12 cellular contexts compared by ENCODE assay signal in genomic region chr1:25773441-25774125, GRCh38. TPM values are rescaled to one million over a fixed set of nuclear protein-coding genes. Genes with fewer than 3 reads are reported as not detected.
DNase-seq lines count a peak whose midpoint lies in the region; ATAC-seq, FAIRE-seq and TF ChIP-seq lines count a peak whose summit lies in the region.
"Had no signal": no experiment of that assay in that cellular context is flagged by ENCODE, and none has a peak within 500 bp of the region (broad histone marks: within the 10 kb centered on the region; RNA-seq: fewer than 3 reads in every experiment).

No MANE protein-coding gene starts in this region.

- H3K27ac ChIP-seq in CD4-positive, alpha-beta T cell (ENCODE audit: low read depth, low read length), result peak overlapping the region; percentile 94
- H3K27ac ChIP-seq in HCT116 (ENCODE audit: low read depth, low read length) (no peak overlapping the region), breast epithelium (no peak overlapping the region)

- ATAC-seq in CD4-positive, alpha-beta T cell (ENCODE audit: poor library complexity), result no peak
- no peak for ATAC-seq in HCT116
- no peak for ATAC-seq in GM18517 (IDR thresholded peaks at IDR 0.05; ENCODE audit: unreplicated experiment)

- FAIRE-seq in GM12892 (lab: Jason Lieb, UNC), result no peak
- FAIRE-seq: endothelial cell of umbilical vein had no signal

- BruUV-seq in HCT116 (replicated peaks; lab: Mats Ljungman, UMichigan), result no TSS peak

- H3K27ac Mint-ChIP-seq in CD4-positive, alpha-beta T cell, result peak overlapping the region; percentile 98
- no peak overlapping the region for H3K27ac Mint-ChIP-seq in activated T-cell treated with anti-CD3 and anti-CD28 coated beads, Interleukin-2, amount 50 U/mL, for 24 hours

- RAD21 ChIA-PET in HCT116 (lab: Charles Lee; ENCODE audit: low non-redundant PET in 1 of 2, low total read pairs in 2 of 2, uncharacterized antibody in 2 of 2, unreplicated experiment in 2 of 2), result no interaction called here

- no peaks in the 10 kb centered on the region for H3K27me3 Mint-ChIP-seq in CD4-positive, alpha-beta T cell
- H3K27me3 Mint-ChIP-seq in activated T-cell treated with anti-CD3 and anti-CD28 coated beads, Interleukin-2, amount 50 U/mL, for 24 hours, result no peaks in the 10 kb centered on the region

- H3K36me3 ChIP-seq in HCT116 (ENCODE audit: control insufficient read depth in 1 of 2, insufficient read depth in 2 of 2, low read length in 2 of 2) (no peaks in the 10 kb centered on the region), breast epithelium (no peaks in the 10 kb centered on the region)

- CTCF ChIA-PET in CD4-positive, alpha-beta T cell (lab: Charles Lee), result interaction anchor here (1.6 to 2.4 kb wide), 4 partner anchors 18 to 201 kb away, joined by 4 to 14 read pairs (median 8); no protein-coding TSS in a partner anchor
- CTCF ChIA-PET in HCT116 (lab: Charles Lee), result no interaction called here

- H3K4me3 ChIP-seq in HCT116 (replicated peaks in 1 of 2; ENCODE audit: low read depth in 1 of 2, low read length in 2 of 2) (no peak overlapping the region), breast epithelium (no peak overlapping the region)

- no peak overlapping the region for H2AFZ ChIP-seq in HCT116 (ENCODE audit: low read depth, low read length, poor library complexity, severe bottlenecking)

- peaks cover 90% of the 10 kb centered on the region for H3K4me1 Mint-ChIP-seq in CD4-positive, alpha-beta T cell (ENCODE audit: low read depth)
- H3K4me1 Mint-ChIP-seq in activated T-cell treated with anti-CD3 and anti-CD28 coated beads, Interleukin-2, amount 50 U/mL, for 24 hours (ENCODE audit: low read depth), result peaks cover 75% of the 10 kb centered on the region

- no peaks in the 10 kb centered on the region for H3K27me3 ChIP-seq in CD4-positive, alpha-beta T cell (ENCODE audit: control insufficient read depth, insufficient read depth, low read length)
- H3K27me3 ChIP-seq in HCT116 (ENCODE audit: insufficient read depth, low read length), result no peaks in the 10 kb centered on the region
- no peaks in the 10 kb centered on the region for H3K27me3 ChIP-seq in breast epithelium

- no peaks in the 10 kb centered on the region for H4K20me1 ChIP-seq in HCT116 (ENCODE audit: insufficient read depth)

- intact Hi-C loops in CD4-positive, alpha-beta T cell (cut with DNase I, micrococcal nuclease), result loop anchor here (2.0 to 5.0 kb wide), 4 partner anchors 19 to 151 kb away; no protein-coding TSS in a partner anchor
- intact Hi-C loops in HCT116 (cut with micrococcal nuclease), result no loop called here
- intact Hi-C loops in breast epithelium (cut with DNase I; ENCODE audit: low total_unique reads), result no loop called here

- H3K4me1 ChIP-seq in HCT116 (ENCODE audit: control insufficient read depth in 1 of 2, insufficient read depth in 2 of 2, low read length in 2 of 2) (peaks cover 9 to 13% of the 10 kb centered on the region in 2 experiments), breast epithelium (peaks cover 0 to 9% of the 10 kb centered on the region in 2 donors)

- peak overlapping the region; percentile 42 for H3K4me3 Mint-ChIP-seq in CD4-positive, alpha-beta T cell
- H3K4me3 Mint-ChIP-seq in activated T-cell treated with anti-CD3 and anti-CD28 coated beads, Interleukin-2, amount 50 U/mL, for 24 hours, result no peak overlapping the region

- peaks cover 76% of the 10 kb centered on the region for H3K36me3 Mint-ChIP-seq in CD4-positive, alpha-beta T cell (ENCODE audit: low read depth)
- H3K36me3 Mint-ChIP-seq in activated T-cell treated with anti-CD3 and anti-CD28 coated beads, Interleukin-2, amount 50 U/mL, for 24 hours (ENCODE audit: low read depth), result peaks cover 7% of the 10 kb centered on the region

- POLR2A ChIA-PET in CD4-positive, alpha-beta T cell (lab: Charles Lee), result interaction anchor here (0.7 to 3.6 kb wide), 19 partner anchors 8 to 216 kb away, joined by 3 to 60 read pairs (median 9); partner anchors contain the start of genes MAN1C1, MTFR1L and SELENON
- POLR2A ChIA-PET in HCT116 (lab: Charles Lee), result no interaction called here

- TF ChIP-seq RAD21 in HCT116 (IDR thresholded peaks at IDR 0.05; ENCODE audit: low read depth), result no peak

- no peaks in the 10 kb centered on the region for H3K9me3 Mint-ChIP-seq in CD4-positive, alpha-beta T cell
- no peaks in the 10 kb centered on the region for H3K9me3 Mint-ChIP-seq in activated T-cell treated with anti-CD3 and anti-CD28 coated beads, Interleukin-2, amount 50 U/mL, for 24 hours

- TF ChIP-seq POLR2A in HCT116 (IDR thresholded peaks at IDR 0.05; ENCODE audit: borderline replicate concordance, extremely low read depth, insufficient read depth, insufficient read length) (no peak), breast epithelium (IDR thresholded peaks at IDR 0.05) (no peak), GM12892 (IDR thresholded peaks at IDR 0.05; ENCODE audit: low read depth, low read length) (no peak)

- TF ChIP-seq CTCF in CD4-positive, alpha-beta T cell (IDR thresholded peaks at IDR 0.05), result no peak
- TF ChIP-seq CTCF in HCT116 (IDR thresholded peaks at IDR 0.05 in 2 of 3, conservative IDR thresholded peaks at IDR 0.05 in 1 of 3; ENCODE audit: borderline replicate concordance in 1 of 3, insufficient read depth in 1 of 3, low read depth in 2 of 3, low read length in 2 of 3), result no peak
- TF ChIP-seq CTCF in breast epithelium (IDR thresholded peaks at IDR 0.05), result no peak

- peak overlapping the region; percentile 39 for H3K4me2 ChIP-seq in HCT116 (ENCODE audit: low read length)

- no peak overlapping the region for H3K9ac ChIP-seq in HCT116 (ENCODE audit: low read length)

- H3K9me2 ChIP-seq in HCT116 (ENCODE audit: insufficient read depth), result no peaks in the 10 kb centered on the region

- H3K9me3 ChIP-seq in CD4-positive, alpha-beta T cell (ENCODE audit: control insufficient read depth, low read length), result no peaks in the 10 kb centered on the region
- no peaks in the 10 kb centered on the region for H3K9me3 ChIP-seq in HCT116 (ENCODE audit: control insufficient read depth in 1 of 2, insufficient read depth in 1 of 2, low read depth in 1 of 2, low read length in 2 of 2)
- no peaks in the 10 kb centered on the region for H3K9me3 ChIP-seq in breast epithelium

- no peaks in the 10 kb centered on the region for H3K79me2 ChIP-seq in HCT116 (ENCODE audit: insufficient read depth, low read length)

- no peak for DNase-seq in CD4-positive, alpha-beta T cell
- DNase-seq in HCT116 (ENCODE audit: low read depth, low spot score) (no peak), breast epithelium (ENCODE audit: low spot score in 2 of 2) (peak; percentile 58 to 71), mucosa of gallbladder (ENCODE audit: low spot score) (peak; percentile 74), GM12892 (ENCODE audit: insufficient read length) (no peak), NCI-H774 (lab: John Stamatoyannopoulos, UW) (no peak)
- DNase-seq in activated T-cell treated with anti-CD3 and anti-CD28 coated beads, Interleukin-2, amount 50 U/mL, for 24 hours, result no peak
- DNase-seq: KG1, NCI-H748 treated with DMSO at 0.1 percent for 48 hours, T-helper 9 cell had no signal

TF ChIP-seq in HCT116, 20 proteins besides CTCF, POLR2A, EP300 and RAD21 (continues in another document):
- TF ChIP-seq JUND (IDR thresholded peaks at IDR 0.05) (no peak), ZBTB33 (IDR thresholded peaks at IDR 0.05; ENCODE audit: extremely low read depth, insufficient replicate concordance, low read length) (no peak), TCF7L2 (IDR thresholded peaks at IDR 0.05; ENCODE audit: borderline replicate concordance, extremely low read depth, insufficient read depth, insufficient read length) (no peak), ZNF274 (IDR thresholded peaks at IDR 0.05; ENCODE audit: low read depth, low read length) (no peak), YY1 (IDR thresholded peaks at IDR 0.05; ENCODE audit: extremely low read depth, insufficient replicate concordance, low read depth, low read length) (no peak), EGR1 (IDR thresholded peaks at IDR 0.05; ENCODE audit: low read depth) (no peak)

RNA-seq across cellular contexts. Expression of gene SELENON, which starts 26.4 kb away (rescaled TPM):
- total RNA-seq in CD4-positive, alpha-beta T cell, result 10 to 100 TPM; 25.3 to 25.7 TPM
- total RNA-seq in HCT116 (2021; ENCODE audit: unreplicated experiment) (85.1 TPM), breast epithelium (10 to 100 TPM; 16.6 to 39.0 (median 22.1) TPM), mucosa of gallbladder (69.7 TPM)
- 69.4 and 80.6 TPM in 2 replicates for polyA plus RNA-seq in HCT116 (2012)
- 0.89 TPM for polyA plus RNA-seq in GM12892 (2012; ENCODE audit: missing spikeins)

RNA-seq across cellular contexts. Expression of gene MTFR1L, which starts 46.2 kb away (rescaled TPM):
- total RNA-seq in CD4-positive, alpha-beta T cell, result 10 to 100 TPM; 25.5 to 28.0 TPM
- total RNA-seq in HCT116 (2021; ENCODE audit: unreplicated experiment) (35.8 TPM), breast epithelium (10 to 100 TPM; 71.6 to 79.2 (median 75.4) TPM), mucosa of gallbladder (77.1 TPM)
- 31.3 and 38.4 TPM in 2 replicates for polyA plus RNA-seq in HCT116 (2012)
- 35.9 TPM for polyA plus RNA-seq in GM12892 (2012; ENCODE audit: missing spikeins)

Comparison
In these comparisons a context has a peak if more than half of its experiments do, and no peak if none do; other contexts are left out.
1. DNase-seq: peak in breast epithelium (2 of 2) and mucosa of gallbladder (single experiment); none in CD4-positive, alpha-beta T cell (0 of 10), HCT116 (single experiment), GM12892 (single experiment), activated T-cell treated with anti-CD3 and anti-CD28 coated beads, Interleukin-2, amount 50 U/mL, for 24 hours (single experiment) and NCI-H774 (single experiment).
2. intact Hi-C loops: an anchor here in CD4-positive, alpha-beta T cell (2.0 to 5.0 kb wide); none called in HCT116 and breast epithelium.